ENCODE assay signal across 9 cellular contexts in genomic region chr1:240591552-240591951, GRCh38. TPM values are rescaled to one million over a fixed set of nuclear protein-coding genes. Genes with fewer than 3 reads are reported as not detected.
"Had no signal": no experiment of that assay in that cellular context is flagged by ENCODE, and none has a peak within 500 bp of the region (broad histone marks: within the 10 kb centered on the region; RNA-seq: fewer than 3 reads in every experiment).

No MANE protein-coding gene starts in this region.

- ATAC-seq: HCT116 had no signal

- H3K27ac Mint-ChIP-seq: HFFc6 had no signal

- H3K4me3 Mint-ChIP-seq: HFFc6, IgD-negative memory B cell had no signal

- H3K9me3 ChIP-seq: HAP-1 had no signal

- H3K36me3 Mint-ChIP-seq: IgD-negative memory B cell had no signal

- H3K4me3 ChIP-seq: GM23248, HAP-1 had no signal

- H3K27ac ChIP-seq: GM23248 had no signal

- H3K36me3 ChIP-seq: HAP-1 had no signal

- H3K4me1 ChIP-seq: HAP-1 had no signal

- DNase-seq: GM23248, GOT3, H7, HFFc6, KBM-7 had no signal

RNA-seq across cellular contexts. Expression of gene GREM2, which starts 20.4 kb away (rescaled TPM):
- total RNA-seq: HT-29 had no signal
